ENCODE assay signal across 35 cellular contexts in the genomic region with DNA sequence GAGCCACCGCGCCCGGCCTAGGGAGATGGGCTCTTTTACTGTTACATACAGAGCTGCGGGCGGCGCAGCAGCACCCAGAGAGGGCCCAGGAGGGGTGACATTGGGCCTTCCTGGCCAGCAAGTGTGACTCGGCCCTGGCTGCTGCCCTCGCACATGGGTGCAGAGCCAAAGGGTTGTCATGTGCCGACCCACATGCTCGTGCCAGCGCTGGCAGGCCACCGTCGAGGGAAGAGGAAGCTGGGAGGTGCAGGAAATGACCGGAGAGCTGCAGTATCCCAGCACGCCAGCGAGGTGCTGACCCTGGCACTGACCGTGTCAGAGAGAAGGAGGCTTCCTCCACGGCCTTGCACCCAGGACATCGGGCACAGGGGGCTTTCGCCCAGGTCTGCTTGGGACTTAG. TPM values are rescaled to one million over a fixed set of nuclear protein-coding genes. Genes with fewer than 3 reads are reported as not detected.
A peak's percentile ranks its signal among the peaks of the same experiment; 100 is the strongest.
DNase-seq lines count a peak whose midpoint lies in the region; ATAC-seq, FAIRE-seq and TF ChIP-seq lines count a peak whose summit lies in the region.
"Had no signal": no experiment of that assay in that cellular context is flagged by ENCODE, and none has a peak within 500 bp of the region (broad histone marks: within the 10 kb centered on the region; RNA-seq: fewer than 3 reads in every experiment).

No MANE protein-coding gene starts in this region.

- no peak overlapping the region for H3K4me3 ChIP-seq in K562
- no peak overlapping the region for H3K4me3 ChIP-seq in right cardiac atrium (ENCODE audit: low read length)
- H3K4me3 ChIP-seq: ascending aorta, cardiac muscle cell, esophagus squamous epithelium, GM23338, mucosa of descending colon, pancreas, sigmoid colon had no signal

- no peak overlapping the region for H3K4me2 ChIP-seq in K562 (ENCODE audit: insufficient read depth, low read length)
- H3K4me2 ChIP-seq: GM23338 had no signal

- in situ Hi-C loops in K562 (cut with MboI): no loop called here

- H3K27me3 Mint-ChIP-seq in progenitor cell of endocrine pancreas (no peaks in the 10 kb centered on the region), Calu3 (ENCODE audit: unreplicated experiment) (no peaks in the 10 kb centered on the region)
- H3K27me3 Mint-ChIP-seq: activated naive CD8-positive, alpha-beta T cell treated with anti-CD3 and anti-CD28 coated beads for 36 hours; activated T-helper 17 cell treated with anti-CD3 and anti-CD28 coated beads, Interleukin-2, amount 50 U/mL, for 72 hours; T-helper 17 cell had no signal

- H3K27ac ChIP-seq in K562 (ENCODE audit: extremely low read depth, low read depth, low read length) (no peak overlapping the region), right cardiac atrium (ENCODE audit: low read length) (no peak overlapping the region)
- H3K27ac ChIP-seq: ascending aorta, cardiac muscle cell, pancreas, sigmoid colon had no signal

- FAIRE-seq in K562 (lab: Jason Lieb, UNC): no peak
- FAIRE-seq: frontal cortex, pancreas had no signal

- WGBS in K562 (ENCODE audit: insufficient coverage, low coverage, missing lambda C conversion rate): 17% methylated on average over 18 of the region's 20 CpGs
- WGBS in right cardiac atrium: 63% methylated on average over 20 of the region's 20 CpGs

- no peaks in the 10 kb centered on the region for H3K9me1 ChIP-seq in K562 (ENCODE audit: control insufficient read depth, insufficient read depth, low read length)

- ATAC-seq in K562 (no peak), right cardiac atrium (peak; percentile 17 to 46), GM18517 (IDR thresholded peaks at IDR 0.05; ENCODE audit: unreplicated experiment) (no peak)
- ATAC-seq: activated T-helper 17 cell treated with anti-CD3 and anti-CD28 coated beads, Interleukin-2, amount 50 U/mL, for 72 hours; GM23338; mucosa of descending colon; pancreas; T-helper 17 cell had no signal

- DNase-seq in D341Med (ENCODE audit: low spot score) (peak; percentile 30), K562 (ENCODE audit: extremely low read depth in 1 of 4, low spot score in 3 of 4) (no peak), right cardiac atrium (peak; percentile 48 to 77 (median 71)), progenitor cell of endocrine pancreas (ENCODE audit: low spot score, unreplicated experiment) (no peak), NOMO-1 treated with DMSO at 0.1 percent for 48 hours (lab: John Stamatoyannopoulos, UW; ENCODE audit: unreplicated experiment) (no peak), Calu3 (no peak), NCI-H146 (lab: John Stamatoyannopoulos, UW) (no peak)
- DNase-seq: ACHN; activated CD4-positive, alpha-beta memory T cell treated with anti-CD3 and anti-CD28 coated beads, Interleukin-2, amount 10 ng/mL, durations not matched to agents 7 days and 5 days; activated CD4-positive, alpha-beta T cell treated with anti-CD3 and anti-CD28 coated beads for 1 hour; activated naive CD8-positive, alpha-beta T cell treated with anti-CD3 and anti-CD28 coated beads for 36 hours; C1 segment of cervical spinal cord; Caco-2; cortex of kidney; endodermal cell; esophagus squamous epithelium; hypothalamus; IMR-90; NCI-H1048; NCI-H187; NCI-H2171; NCI-H526 treated with DMSO at 0.1 percent for 48 hours; stimulated activated CD4-positive, alpha-beta T cell treated with anti-CD3 and anti-CD28 coated beads, Interleukin-15, amount 100 ng/mL, for 24 hours; stimulated activated naive CD4-positive, alpha-beta T cell; T-helper 17 cell had no signal

- TF ChIP-seq CTCF in K562 (IDR thresholded peaks at IDR 0.05 in 2 of 3, conservative IDR thresholded peaks at IDR 0.05 in 1 of 3; ENCODE audit: insufficient read depth in 2 of 3, low read depth in 1 of 3, low read length in 3 of 3): no peak
- TF ChIP-seq CTCF in progenitor cell of endocrine pancreas (IDR thresholded peaks at IDR 0.05; ENCODE audit: unreplicated experiment): no peak
- TF ChIP-seq CTCF in Calu3 (IDR thresholded peaks at IDR 0.05; ENCODE audit: unreplicated experiment): no peak

- POLR2A ChIA-PET in K562 (lab: Yijun Ruan, JAX): interaction anchor here (0.5 to 1.1 kb wide), 4 partner anchors 83 to 596 kb away, joined by 3 to 6 read pairs (median 4); no protein-coding TSS in a partner anchor

- no peak for TF ChIP-seq RAD21 in K562 (CRISPR knock-in tag; conservative IDR thresholded peaks at IDR 0.05 in 1 of 2, IDR thresholded peaks at IDR 0.05 in 1 of 2)

- H3K9me3 ChIP-seq in K562 (replicated peaks; ENCODE audit: control insufficient read depth, insufficient read depth, low read depth, low read length): no peaks in the 10 kb centered on the region
- no peaks in the 10 kb centered on the region for H3K9me3 ChIP-seq in right cardiac atrium (ENCODE audit: control insufficient read depth, low read length)
- H3K9me3 ChIP-seq: ascending aorta, Caco-2, esophagus squamous epithelium, mucosa of descending colon, pancreas, sigmoid colon had no signal

- peak overlapping the region; percentile 73 for H3K27ac Mint-ChIP-seq in progenitor cell of endocrine pancreas
- no peak overlapping the region for H3K27ac Mint-ChIP-seq in Calu3 (ENCODE audit: unreplicated experiment)
- H3K27ac Mint-ChIP-seq: activated CD4-positive, alpha-beta memory T cell treated with anti-CD3 and anti-CD28 coated beads, Interleukin-2, amount 10 ng/mL, durations not matched to agents 7 days and 5 days; activated naive CD8-positive, alpha-beta T cell treated with anti-CD3 and anti-CD28 coated beads for 36 hours; activated T-helper 17 cell treated with anti-CD3 and anti-CD28 coated beads, Interleukin-2, amount 50 U/mL, for 72 hours; endodermal cell; GM23338; nephron; T-helper 17 cell had no signal

- CTCF ChIA-PET in K562 (lab: Yijun Ruan, JAX; ENCODE audit: low intra/inter-chr PET ratio) (no interaction called here), Calu3 (lab: Charles Lee) (interaction anchor here (0.5 to 0.7 kb wide), 3 partner anchors 40 to 566 kb away, joined by 3 to 6 read pairs (median 4); no protein-coding TSS in a partner anchor)

- BruUV-seq in K562 (replicated peaks; lab: Mats Ljungman, UMichigan): no TSS peak
- BruUV-seq in Calu3 (replicated peaks; lab: Mats Ljungman, UMichigan): no TSS peak

- H3K36me3 ChIP-seq in K562 (ENCODE audit: control insufficient read depth, insufficient read depth, low read length): 0 out of 3 replicates have a peak, but pooled peaks cover under 1% of the 10 kb centered on the region
- H3K36me3 ChIP-seq: cardiac muscle cell, pancreas had no signal

- intact Hi-C loops in K562 (cut with micrococcal nuclease) (no loop called here), right cardiac atrium (cut with DNase I) (loop anchor here in 1 of 4 donors (10.0 kb wide), 1 partner anchor 682 kb away; no protein-coding TSS in a partner anchor), Calu3 (cut with micrococcal nuclease; ENCODE audit: unreplicated experiment) (no loop called here)

- H3K9me3 Mint-ChIP-seq in progenitor cell of endocrine pancreas (ENCODE audit: low read depth) (no peaks in the 10 kb centered on the region), Calu3 (ENCODE audit: low read depth, unreplicated experiment) (no peaks in the 10 kb centered on the region)
- H3K9me3 Mint-ChIP-seq: activated CD4-positive, alpha-beta memory T cell treated with anti-CD3 and anti-CD28 coated beads, Interleukin-2, amount 10 ng/mL, durations not matched to agents 7 days and 5 days; activated naive CD8-positive, alpha-beta T cell treated with anti-CD3 and anti-CD28 coated beads for 36 hours; activated T-helper 17 cell treated with anti-CD3 and anti-CD28 coated beads, Interleukin-2, amount 50 U/mL, for 72 hours; endodermal cell; GM23338; nephron had no signal

- no peak overlapping the region for H2AFZ ChIP-seq in K562 (ENCODE audit: low read depth, low read length)
- H2AFZ ChIP-seq: GM23338 had no signal

- H3K27me3 ChIP-seq in K562 (ENCODE audit: control insufficient read depth in 2 of 2, insufficient read depth in 2 of 2, low read length in 2 of 2): peaks cover 13 to 56% of the 10 kb centered on the region in 2 experiments; a peak in 4 of 5 replicates
- no peaks in the 10 kb centered on the region for H3K27me3 ChIP-seq in right cardiac atrium (ENCODE audit: control insufficient read depth, insufficient read depth)
- H3K27me3 ChIP-seq: ascending aorta, cardiac muscle cell, esophagus squamous epithelium, pancreas, sigmoid colon had no signal

- H3K36me3 Mint-ChIP-seq in progenitor cell of endocrine pancreas (ENCODE audit: insufficient read depth): peaks cover 4% of the 10 kb centered on the region
- peaks cover 23% of the 10 kb centered on the region for H3K36me3 Mint-ChIP-seq in Calu3 (ENCODE audit: insufficient read depth, unreplicated experiment)
- H3K36me3 Mint-ChIP-seq: activated naive CD8-positive, alpha-beta T cell treated with anti-CD3 and anti-CD28 coated beads for 36 hours had no signal

- peaks cover 0 to 31% of the 10 kb centered on the region in 2 experiments; a peak in 2 of 5 replicates for H3K4me1 ChIP-seq in K562 (replicated peaks in 1 of 2; ENCODE audit: control insufficient read depth in 2 of 2, insufficient read depth in 2 of 2, low read length in 2 of 2)
- H3K4me1 ChIP-seq in right cardiac atrium (ENCODE audit: control insufficient read depth, insufficient read depth, low read length): no peaks in the 10 kb centered on the region
- H3K4me1 ChIP-seq: Caco-2 had no signal

- peaks cover 25% of the 10 kb centered on the region for H4K20me1 ChIP-seq in K562 (replicated peaks; ENCODE audit: control insufficient read depth, insufficient read depth, low read length)

- H3K4me1 Mint-ChIP-seq in progenitor cell of endocrine pancreas (ENCODE audit: low read depth) (peaks cover 2% of the 10 kb centered on the region), Calu3 (ENCODE audit: low read depth, unreplicated experiment) (no peaks in the 10 kb centered on the region)
- H3K4me1 Mint-ChIP-seq: activated T-helper 17 cell treated with anti-CD3 and anti-CD28 coated beads, Interleukin-2, amount 50 U/mL, for 72 hours had no signal

- H3K4me3 Mint-ChIP-seq in progenitor cell of endocrine pancreas (ENCODE audit: low read depth) (no peak overlapping the region), Calu3 (ENCODE audit: low read depth, unreplicated experiment) (no peak overlapping the region)
- H3K4me3 Mint-ChIP-seq: activated CD4-positive, alpha-beta memory T cell treated with anti-CD3 and anti-CD28 coated beads, Interleukin-2, amount 10 ng/mL, durations not matched to agents 7 days and 5 days; activated naive CD8-positive, alpha-beta T cell treated with anti-CD3 and anti-CD28 coated beads for 36 hours; activated T-helper 17 cell treated with anti-CD3 and anti-CD28 coated beads, Interleukin-2, amount 50 U/mL, for 72 hours; endodermal cell; GM23338; nephron; T-helper 17 cell had no signal

- H3K9ac ChIP-seq in K562 (ENCODE audit: insufficient read depth in 1 of 2, low read depth in 2 of 2, low read length in 2 of 2): peak overlapping the region in 1 of 2 experiments; percentile 35; a peak in 1 of 4 replicates

- no peaks in the 10 kb centered on the region for H3K79me2 ChIP-seq in K562 (ENCODE audit: control insufficient read depth, insufficient read depth, low read length)

- no peak for TF ChIP-seq POLR2A in K562 (conservative IDR thresholded peaks at IDR 0.05)

- no peak for TF ChIP-seq EP300 in K562 (IDR thresholded peaks at IDR 0.05; ENCODE audit: low read length)

RNA-seq across cellular contexts. Expression of a gene that starts 8.0 kb away (rescaled TPM):
- 28.5 and 57.0 TPM in 2 replicates for total RNA-seq in K562 (2011; cell fraction: chromatin; rRNA removed; ENCODE audit: low replicate concordance)
- 34.7 and 37.9 TPM in 2 replicates for total RNA-seq in K562 (2011; cell fraction: nucleolus; rRNA removed)
- 40.0 and 51.1 TPM in 2 replicates for total RNA-seq in K562 (2011; cell fraction: nucleoplasm; rRNA removed)
- total RNA-seq in K562 (2014; rRNA removed) (3.1 and 5.2 TPM in 2 replicates), K562 (2014; rRNA removed; fragmentation: Illumina TruSeq; extraction: Trizol) (2.0 and 2.3 TPM in 2 replicates), K562 (2015; rRNA removed; fragmentation: Illumina TruSeq; extraction: Trizol) (2.8 and 3.7 TPM in 2 replicates), K562 (2021) (7.1 and 7.3 TPM in 2 replicates), right cardiac atrium (10 to 100 TPM in 2 of 4 donors, 1 to 10 TPM in 2; 8.7 to 12.1 (median 10.7) TPM), progenitor cell of endocrine pancreas (36.1 and 41.8 TPM in 2 replicates), Calu3 (2022) (33.2 and 37.0 TPM in 2 replicates)
- polyA plus RNA-seq in K562 (2011; rRNA removed) (7.9 and 8.2 TPM in 2 replicates), K562 (2014; fragmentation: Illumina TruSeq; extraction: Trizol) (4.3 and 5.0 TPM in 2 replicates), K562 (2014; fragmentation: Nextera tagmentation; extraction: Ambion mirVana) (1 to 10 TPM; 1.2 to 3.2 TPM), K562 (2014; rRNA removed) (3.8 and 5.6 TPM in 2 replicates), right cardiac atrium (7.8 TPM)
- 6.6 and 8.3 TPM in 2 replicates for polyA plus RNA-seq in K562 (2011; cell fraction: cytosol; rRNA removed)
- polyA plus RNA-seq in K562 (2011; cell fraction: nucleus; rRNA removed): 11.9 and 21.5 TPM in 2 replicates
- 7.7 and 9.4 TPM in 2 replicates for polyA plus RNA-seq in K562 (2012)
- 5.5 and 6.0 TPM in 2 replicates for polyA minus RNA-seq in K562 (2011; rRNA and poly(A)+ RNA removed)
- 2.5 and 3.7 TPM in 2 replicates for polyA minus RNA-seq in K562 (2011; cell fraction: cytosol; rRNA and poly(A)+ RNA removed)
- 8.9 and 14.3 TPM in 2 replicates for polyA minus RNA-seq in K562 (2011; cell fraction: nucleus; rRNA and poly(A)+ RNA removed)

RNA-seq across cellular contexts. Expression of a gene that starts 53.4 kb away (rescaled TPM):
- not detected in 2 replicates for total RNA-seq in K562 (2011; cell fraction: chromatin; rRNA removed; ENCODE audit: low replicate concordance)
- not detected in 2 replicates for total RNA-seq in K562 (2011; cell fraction: nucleolus; rRNA removed)
- not detected in 2 replicates for total RNA-seq in K562 (2011; cell fraction: nucleoplasm; rRNA removed)
- not detected in 2 replicates for total RNA-seq in K562 (2014; rRNA removed)
- not detected in 2 replicates for total RNA-seq in K562 (2014; rRNA removed; fragmentation: Illumina TruSeq; extraction: Trizol)
- total RNA-seq in K562 (2015; rRNA removed; fragmentation: Illumina TruSeq; extraction: Trizol): not detected in 2 replicates
- 0.04 TPM in 1 of 2 replicates, not detected in the other for total RNA-seq in K562 (2021)
- not detected in 2 replicates for polyA plus RNA-seq in K562 (2011; rRNA removed)
- not detected in 2 replicates for polyA plus RNA-seq in K562 (2011; cell fraction: cytosol; rRNA removed)
- 0.03 TPM in 1 of 2 replicates, not detected in the other for polyA plus RNA-seq in K562 (2011; cell fraction: nucleus; rRNA removed)
- not detected in 2 replicates for polyA plus RNA-seq in K562 (2012)
- polyA plus RNA-seq in K562 (2014; fragmentation: Illumina TruSeq; extraction: Trizol): not detected in 2 replicates
- polyA plus RNA-seq in K562 (2014; fragmentation: Nextera tagmentation; extraction: Ambion mirVana): not detected
- not detected in 2 replicates for polyA plus RNA-seq in K562 (2014; rRNA removed)
- not detected in 2 replicates for polyA minus RNA-seq in K562 (2011; rRNA and poly(A)+ RNA removed)
- polyA minus RNA-seq in K562 (2011; cell fraction: cytosol; rRNA and poly(A)+ RNA removed): 0.19 TPM in 1 of 2 replicates, not detected in the other
- polyA minus RNA-seq in K562 (2011; cell fraction: nucleus; rRNA and poly(A)+ RNA removed): under 0.01 TPM in 1 of 2 replicates, not detected in the other
- not detected for total RNA-seq in right cardiac atrium
- 0.02 TPM for polyA plus RNA-seq in right cardiac atrium
- not detected in 2 replicates for total RNA-seq in progenitor cell of endocrine pancreas
- total RNA-seq in Calu3 (2022): 0.20 and 0.21 TPM in 2 replicates
- total RNA-seq: ascending aorta, cardiac muscle cell had no signal
- polyA plus RNA-seq: cardiac muscle cell had no signal

Comparison
In these comparisons a context has a peak if more than half of its experiments do, and no peak if none do; other contexts are left out.
1. DNase-seq: peak in D341Med (single experiment) and right cardiac atrium (3 of 3); none in K562 (0 of 4), progenitor cell of endocrine pancreas (single experiment), NOMO-1 treated with DMSO at 0.1 percent for 48 hours (single experiment), Calu3 (single experiment) and NCI-H146 (single experiment).
2. ATAC-seq: peak in right cardiac atrium (2 of 2); none in K562 (single experiment) and GM18517 (single experiment).